10 cellular contexts compared by ENCODE assay signal in the genomic region with DNA sequence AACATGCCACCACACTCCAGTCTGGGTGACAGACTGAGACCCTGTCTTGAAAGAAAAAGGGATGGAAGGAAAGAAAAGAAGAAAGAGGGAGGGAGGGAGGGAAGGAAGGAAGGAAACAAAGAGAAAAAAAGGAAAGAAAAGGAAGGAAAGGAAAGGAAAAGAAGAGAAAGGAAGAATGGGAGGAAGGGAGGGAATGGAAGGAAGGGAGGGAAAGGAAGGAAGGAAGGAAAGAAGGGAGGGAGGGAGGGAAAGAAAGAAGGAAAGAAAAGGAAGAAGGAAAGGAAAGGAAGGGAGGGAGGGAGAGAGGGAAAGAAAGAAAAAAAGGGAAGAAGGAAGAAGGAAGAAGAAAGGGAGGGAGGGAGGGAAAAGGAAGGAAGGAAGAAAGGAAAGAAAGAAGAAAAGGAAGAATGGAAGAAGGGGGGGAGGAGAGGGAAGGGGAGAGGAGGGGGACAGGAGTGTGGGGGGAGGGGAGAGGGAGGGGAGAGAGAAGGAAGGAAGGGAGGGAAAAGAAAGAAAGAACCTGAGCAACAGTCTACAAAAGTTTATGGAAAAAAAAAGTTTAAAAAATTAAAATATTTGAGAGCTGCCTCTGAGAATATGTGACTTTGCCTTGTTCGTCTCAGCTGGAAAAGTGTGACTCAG. TPM values are rescaled to one million over a fixed set of nuclear protein-coding genes. Genes with fewer than 3 reads are reported as not detected.
DNase-seq lines count a peak whose midpoint lies in the region; ATAC-seq and TF ChIP-seq lines count a peak whose summit lies in the region.
"Had no signal": no experiment of that assay in that cellular context is flagged by ENCODE, and none has a peak within 500 bp of the region (broad histone marks: within the 10 kb centered on the region; RNA-seq: fewer than 3 reads in every experiment).

No MANE protein-coding gene starts in this region.

- H3K9me3 ChIP-seq in cardiac muscle cell (ENCODE audit: low read depth) (no peaks in the 10 kb centered on the region), mucosa of rectum (ENCODE audit: control insufficient read depth in 2 of 2, low read length in 2 of 2) (no peaks in the 10 kb centered on the region)

- WGBS in urinary bladder = 2% methylated on average over 1 of the region's 1 CpG

- H3K36me3 ChIP-seq in cardiac muscle cell = no peaks in the 10 kb centered on the region
- peaks cover 3 to 8% of the 10 kb centered on the region in 2 donors for H3K36me3 ChIP-seq in mucosa of rectum (ENCODE audit: control insufficient read depth in 2 of 2, insufficient read depth in 2 of 2, low read length in 2 of 2)
- no peaks in the 10 kb centered on the region for H3K36me3 ChIP-seq in urinary bladder (ENCODE audit: insufficient read depth)

- intact Hi-C loops in left cardiac atrium (cut with DNase I) = no loop called here

- TF ChIP-seq CTCF in cardiac muscle cell (IDR thresholded peaks at IDR 0.05; ENCODE audit: low read depth, low read length) (no peak), cardiac fibroblast (IDR thresholded peaks at IDR 0.05; ENCODE audit: low read depth, low read length) (no peak)

- ATAC-seq in left cardiac atrium (no peak), HG02642 (IDR thresholded peaks at IDR 0.05; ENCODE audit: poor library complexity, unreplicated experiment) (no peak)

- peaks cover 21% of the 10 kb centered on the region for H3K4me1 ChIP-seq in cardiac muscle cell (ENCODE audit: low read depth)
- H3K4me1 ChIP-seq in mucosa of rectum (ENCODE audit: control insufficient read depth in 2 of 2, insufficient read depth in 2 of 2, low read length in 2 of 2) = peaks cover 9 to 21% of the 10 kb centered on the region in 2 donors
- H3K4me1 ChIP-seq in urinary bladder (ENCODE audit: insufficient read depth) = no peaks in the 10 kb centered on the region

- H3K4me3 ChIP-seq in cardiac muscle cell (no peak overlapping the region), cardiac fibroblast (replicated peaks in 1 of 2; ENCODE audit: low read depth in 2 of 2, low read length in 2 of 2) (peak overlapping the region; percentile 2 to 25), mucosa of rectum (ENCODE audit: low read length in 2 of 2) (peak overlapping the region in 1 of 2 donors; percentile 36), urinary bladder (ENCODE audit: low read depth, low read length) (no peak overlapping the region)

- H3K27ac ChIP-seq in cardiac muscle cell = peak overlapping the region; percentile 42
- peak overlapping the region; percentile 75 to 83 for H3K27ac ChIP-seq in mucosa of rectum (ENCODE audit: low read depth in 2 of 2, low read length in 2 of 2)
- H3K27ac ChIP-seq in urinary bladder (ENCODE audit: low read depth) = peak overlapping the region; percentile 44

- DNase-seq in cardiac muscle cell (ENCODE audit: low read depth in 1 of 2, low spot score in 1 of 2) = no peak
- no peak for DNase-seq in left cardiac atrium
- no peak for DNase-seq in cardiac fibroblast (ENCODE audit: low read depth in 2 of 2)
- no peak for DNase-seq in NCI-H524 (lab: John Stamatoyannopoulos, UW)
- DNase-seq in DMS 273 treated with DMSO at 0.1 percent for 48 hours (lab: John Stamatoyannopoulos, UW) = no peak
- DNase-seq: GOT3, NCI-H510A treated with DMSO at 0.1 percent for 48 hours had no signal

- no peak overlapping the region for H3K9ac ChIP-seq in mucosa of rectum (ENCODE audit: low read depth in 1 of 2, low read length in 2 of 2)

- H3K27me3 ChIP-seq in cardiac muscle cell = no peaks in the 10 kb centered on the region
- no peaks in the 10 kb centered on the region for H3K27me3 ChIP-seq in mucosa of rectum (ENCODE audit: control insufficient read depth in 2 of 2, insufficient read depth in 2 of 2, low read length in 2 of 2)

RNA-seq across cellular contexts. Expression of gene PPP1R15B, which starts 5.1 kb away (rescaled TPM):
- total RNA-seq in cardiac muscle cell = 24.9 and 27.0 TPM in 2 replicates
- polyA plus RNA-seq in cardiac muscle cell = 15.7 and 19.8 TPM in 2 replicates
- total RNA-seq in left cardiac atrium = 10 to 100 TPM; 22.1 to 37.5 TPM
- total RNA-seq in urinary bladder = 45.2 TPM
- 28.3 TPM for polyA plus RNA-seq in urinary bladder

RNA-seq across cellular contexts. Expression of gene PLEKHA6, which starts 57.0 kb away (rescaled TPM):
- 44.1 and 71.7 TPM in 2 replicates for total RNA-seq in cardiac muscle cell
- polyA plus RNA-seq in cardiac muscle cell = 23.1 and 41.6 TPM in 2 replicates
- total RNA-seq in left cardiac atrium = 10 to 100 TPM; 14.1 to 19.8 TPM
- 15.1 TPM for total RNA-seq in urinary bladder
- polyA plus RNA-seq in urinary bladder = 9.5 TPM

Comparison
In these comparisons a context has a peak if more than half of its experiments do, and no peak if none do; other contexts are left out.
1. H3K4me3 ChIP-seq: peak in cardiac fibroblast (2 of 2); none in cardiac muscle cell (single experiment) and urinary bladder (single experiment).
2. Peak in every context shown above with its lines, with median percentiles within 50 percentile points of each other: H3K27ac ChIP-seq.